27 cellular contexts compared by ENCODE assay signal in genomic region chr10:121337356-121337936, GRCh38.
A peak's percentile ranks its signal among the peaks of the same experiment; 100 is the strongest.
DNase-seq lines count a peak whose midpoint lies in the region; ATAC-seq and TF ChIP-seq lines count a peak whose summit lies in the region.
"Had no signal": no experiment of that assay in that cellular context is flagged by ENCODE, and none has a peak within 500 bp of the region (broad histone marks: within the 10 kb centered on the region; RNA-seq: fewer than 3 reads in every experiment).

No MANE protein-coding gene starts in this region.

- H3K36me3 ChIP-seq in endocrine pancreas (ENCODE audit: control insufficient read depth, insufficient read depth, low read length) (no peaks in the 10 kb centered on the region), neural progenitor cell (no peaks in the 10 kb centered on the region), MM.1S (replicated peaks; ENCODE audit: insufficient read depth, low read length) (no peaks in the 10 kb centered on the region)
- H3K36me3 ChIP-seq: SJSA1, transverse colon had no signal

- ATAC-seq in HG03460 (IDR thresholded peaks at IDR 0.05; ENCODE audit: unreplicated experiment) = no peak
- ATAC-seq: natural killer cell; Panc1; stimulated activated naive CD8-positive, alpha-beta T cell treated with anti-CD3 and anti-CD28 coated beads, Interleukin-15, amount 100 ng/mL, for 72 hours had no signal

- intact Hi-C loops in activated T-helper 1 cell treated with anti-CD3 and anti-CD28 coated beads, Interleukin-12 subunit alpha, Interleukin-12 subunit beta, Interleukin-2, Interleukin-4 antibody, amounts not matched to agents 30 ng/mL and 10 ng/mL and 1 ng/mL, durations not matched to agents 14 hours and 24 hours and 36 hours (cut with micrococcal nuclease) = no loop called here

- H3K27me3 ChIP-seq in endocrine pancreas (ENCODE audit: control insufficient read depth, insufficient read depth, low read length) = no peaks in the 10 kb centered on the region
- peaks cover 20% of the 10 kb centered on the region for H3K27me3 ChIP-seq in neural progenitor cell
- H3K27me3 ChIP-seq in MM.1S (replicated peaks; ENCODE audit: insufficient read depth, low read length) = no peaks in the 10 kb centered on the region
- H3K27me3 ChIP-seq: SJSA1, transverse colon had no signal

- no peak overlapping the region for H3K9ac ChIP-seq in endocrine pancreas (ENCODE audit: control insufficient read depth, insufficient read depth, low read length)
- no peak overlapping the region for H3K9ac ChIP-seq in neural progenitor cell
- H3K9ac ChIP-seq in MM.1S (ENCODE audit: low read length) = no peak overlapping the region
- H3K9ac ChIP-seq: GM23248 had no signal

- H3K27ac ChIP-seq in neural progenitor cell = no peak overlapping the region
- no peak overlapping the region for H3K27ac ChIP-seq in MM.1S (ENCODE audit: low read length)
- H3K27ac ChIP-seq: GM23248, SJSA1, skin epidermis, transverse colon had no signal

- H3K79me2 ChIP-seq in neural progenitor cell (ENCODE audit: low read depth) = no peaks in the 10 kb centered on the region
- no peaks in the 10 kb centered on the region for H3K79me2 ChIP-seq in MM.1S (ENCODE audit: low read length)

- H3K9me3 Mint-ChIP-seq in neural progenitor cell = peaks cover 2% of the 10 kb centered on the region
- H3K9me3 Mint-ChIP-seq in activated T-helper 1 cell treated with anti-CD3 and anti-CD28 coated beads, Interleukin-12 subunit alpha, Interleukin-12 subunit beta, Interleukin-2, Interleukin-4 antibody, amounts not matched to agents 30 ng/mL and 10 ng/mL and 1 ng/mL, durations not matched to agents 14 hours and 24 hours and 36 hours = no peaks in the 10 kb centered on the region
- H3K9me3 Mint-ChIP-seq: activated CD4-positive, alpha-beta memory T cell treated with anti-CD3 and anti-CD28 coated beads for 36 hours; activated naive CD4-positive, alpha-beta T cell treated with anti-CD3 and anti-CD28 coated beads for 36 hours; central memory CD8-positive, alpha-beta T cell had no signal

- peaks cover 76% of the 10 kb centered on the region for H3K4me1 Mint-ChIP-seq in neural progenitor cell
- no peaks in the 10 kb centered on the region for H3K4me1 Mint-ChIP-seq in activated T-helper 1 cell treated with anti-CD3 and anti-CD28 coated beads, Interleukin-12 subunit alpha, Interleukin-12 subunit beta, Interleukin-2, Interleukin-4 antibody, amounts not matched to agents 30 ng/mL and 10 ng/mL and 1 ng/mL, durations not matched to agents 14 hours and 24 hours and 36 hours (ENCODE audit: low read depth)
- H3K4me1 Mint-ChIP-seq: CD4-positive, CD25-positive, alpha-beta regulatory T cell; central memory CD8-positive, alpha-beta T cell; natural killer cell; stimulated activated naive CD8-positive, alpha-beta T cell treated with anti-CD3 and anti-CD28 coated beads, Interleukin-15, amount 100 ng/mL, for 72 hours had no signal

- H3K9me2 ChIP-seq in MM.1S (replicated peaks; ENCODE audit: insufficient read depth, low read length) = no peaks in the 10 kb centered on the region

- H3K36me3 Mint-ChIP-seq in neural progenitor cell = no peaks in the 10 kb centered on the region
- no peaks in the 10 kb centered on the region for H3K36me3 Mint-ChIP-seq in activated T-helper 1 cell treated with anti-CD3 and anti-CD28 coated beads, Interleukin-12 subunit alpha, Interleukin-12 subunit beta, Interleukin-2, Interleukin-4 antibody, amounts not matched to agents 30 ng/mL and 10 ng/mL and 1 ng/mL, durations not matched to agents 14 hours and 24 hours and 36 hours (ENCODE audit: low read depth)
- H3K36me3 Mint-ChIP-seq: activated CD4-positive, alpha-beta memory T cell treated with anti-CD3 and anti-CD28 coated beads for 36 hours; natural killer cell had no signal

- TF ChIP-seq CTCF in neural progenitor cell (IDR thresholded peaks at IDR 0.05) = no peak
- no peak for TF ChIP-seq CTCF in MM.1S (IDR thresholded peaks at IDR 0.05; ENCODE audit: low read length)

- H3K9me3 ChIP-seq in endocrine pancreas (ENCODE audit: control insufficient read depth, low read length) (no peaks in the 10 kb centered on the region), neural progenitor cell (ENCODE audit: low read depth) (no peaks in the 10 kb centered on the region), MM.1S (replicated peaks; ENCODE audit: insufficient read depth, low read length) (no peaks in the 10 kb centered on the region)
- H3K9me3 ChIP-seq: transverse colon had no signal

- no peak overlapping the region for H3K27ac Mint-ChIP-seq in neural progenitor cell
- H3K27ac Mint-ChIP-seq in activated T-helper 1 cell treated with anti-CD3 and anti-CD28 coated beads, Interleukin-12 subunit alpha, Interleukin-12 subunit beta, Interleukin-2, Interleukin-4 antibody, amounts not matched to agents 30 ng/mL and 10 ng/mL and 1 ng/mL, durations not matched to agents 14 hours and 24 hours and 36 hours = no peak overlapping the region
- H3K27ac Mint-ChIP-seq: activated CD4-positive, alpha-beta memory T cell treated with anti-CD3 and anti-CD28 coated beads for 36 hours; activated naive CD4-positive, alpha-beta T cell treated with anti-CD3 and anti-CD28 coated beads for 36 hours; activated T-cell treated with anti-CD3 and anti-CD28 coated beads, Interleukin-2, amount 50 U/mL, for 24 hours; CD4-positive, CD25-positive, alpha-beta regulatory T cell; natural killer cell had no signal

- DNase-seq in DMS153 treated with DMSO at 0.1 percent for 48 hours (lab: John Stamatoyannopoulos, UW; ENCODE audit: unreplicated experiment) (peak; percentile 71), NCI-H146 treated with DMSO at 0.1 percent for 48 hours (lab: John Stamatoyannopoulos, UW; ENCODE audit: unreplicated experiment) (peak; percentile 89), neural progenitor cell (ENCODE audit: low spot score) (peak; percentile 6), hippocampal formation (lab: John Stamatoyannopoulos, UW) (no peak), MM.1S (no peak)
- DNase-seq in activated T-helper 1 cell treated with anti-CD3 and anti-CD28 coated beads, Interleukin-12 subunit alpha, Interleukin-12 subunit beta, Interleukin-2, Interleukin-4 antibody, amounts not matched to agents 30 ng/mL and 10 ng/mL and 1 ng/mL, durations not matched to agents 14 hours and 24 hours and 36 hours (ENCODE audit: low spot score) = no peak
- DNase-seq: activated CD4-positive, alpha-beta memory T cell treated with anti-CD3 and anti-CD28 coated beads for 36 hours; activated naive CD4-positive, alpha-beta T cell treated with anti-CD3 and anti-CD28 coated beads for 36 hours; activated T-cell treated with anti-CD3 and anti-CD28 coated beads, Interleukin-2, amount 50 U/mL, for 24 hours; CD4-positive, CD25-positive, alpha-beta regulatory T cell; dorsolateral prefrontal cortex; foreskin melanocyte; GM23248; KBM-7; MV-4-11; natural killer cell; NCI-H2107; NCI-H82; stimulated activated CD4-positive, alpha-beta T cell treated with anti-CD3 and anti-CD28 coated beads, Interleukin-2, amount 100 ng/mL, for 48 hours; stimulated activated naive CD8-positive, alpha-beta T cell treated with anti-CD3 and anti-CD28 coated beads, Interleukin-15, amount 100 ng/mL, for 72 hours; transverse colon had no signal

- H3K4me1 ChIP-seq in endocrine pancreas (ENCODE audit: control insufficient read depth, insufficient read depth, low read length) = no peaks in the 10 kb centered on the region
- peaks cover 56% of the 10 kb centered on the region for H3K4me1 ChIP-seq in neural progenitor cell
- no peaks in the 10 kb centered on the region for H3K4me1 ChIP-seq in MM.1S (ENCODE audit: low read length)
- H3K4me1 ChIP-seq: SJSA1 had no signal

- H3K4me2 ChIP-seq in neural progenitor cell = no peak overlapping the region
- H3K4me2 ChIP-seq in MM.1S (ENCODE audit: low read depth, low read length) = no peak overlapping the region

- H4K20me1 ChIP-seq in neural progenitor cell (ENCODE audit: low read depth) (peaks cover 18% of the 10 kb centered on the region), MM.1S (ENCODE audit: insufficient read depth, low read length) (no peaks in the 10 kb centered on the region)

- peak overlapping the region; percentile 44 for H3K4me3 ChIP-seq in endocrine pancreas (ENCODE audit: control insufficient read depth, insufficient read depth, low read length)
- H3K4me3 ChIP-seq in neural progenitor cell = no peak overlapping the region
- no peak overlapping the region for H3K4me3 ChIP-seq in MM.1S (ENCODE audit: low read length)
- H3K4me3 ChIP-seq: GM23248, SJSA1, skin epidermis, transverse colon had no signal

- H3F3A ChIP-seq in neural progenitor cell (ENCODE audit: low read depth) = peaks cover 41% of the 10 kb centered on the region
- H3F3A ChIP-seq in MM.1S (ENCODE audit: insufficient read depth, low read length) = no peaks in the 10 kb centered on the region

- peaks cover 8% of the 10 kb centered on the region for H3K27me3 Mint-ChIP-seq in neural progenitor cell (ENCODE audit: insufficient read depth, low read depth)
- H3K27me3 Mint-ChIP-seq in activated T-helper 1 cell treated with anti-CD3 and anti-CD28 coated beads, Interleukin-12 subunit alpha, Interleukin-12 subunit beta, Interleukin-2, Interleukin-4 antibody, amounts not matched to agents 30 ng/mL and 10 ng/mL and 1 ng/mL, durations not matched to agents 14 hours and 24 hours and 36 hours (ENCODE audit: insufficient read depth) = peaks cover 2% of the 10 kb centered on the region
- H3K27me3 Mint-ChIP-seq: activated CD4-positive, alpha-beta memory T cell treated with anti-CD3 and anti-CD28 coated beads for 36 hours; activated T-cell treated with anti-CD3 and anti-CD28 coated beads, Interleukin-2, amount 50 U/mL, for 24 hours; CD4-positive, CD25-positive, alpha-beta regulatory T cell had no signal

- H2AFZ ChIP-seq in neural progenitor cell (replicated peaks) (no peak overlapping the region), MM.1S (ENCODE audit: low read length) (no peak overlapping the region)
- H2AFZ ChIP-seq: GM23248 had no signal

- no peak overlapping the region for H3K4me3 Mint-ChIP-seq in neural progenitor cell
- no peak overlapping the region for H3K4me3 Mint-ChIP-seq in activated T-helper 1 cell treated with anti-CD3 and anti-CD28 coated beads, Interleukin-12 subunit alpha, Interleukin-12 subunit beta, Interleukin-2, Interleukin-4 antibody, amounts not matched to agents 30 ng/mL and 10 ng/mL and 1 ng/mL, durations not matched to agents 14 hours and 24 hours and 36 hours
- H3K4me3 Mint-ChIP-seq: activated CD4-positive, alpha-beta memory T cell treated with anti-CD3 and anti-CD28 coated beads for 36 hours; activated naive CD4-positive, alpha-beta T cell treated with anti-CD3 and anti-CD28 coated beads for 36 hours; activated T-cell treated with anti-CD3 and anti-CD28 coated beads, Interleukin-2, amount 50 U/mL, for 24 hours; CD4-positive, CD25-positive, alpha-beta regulatory T cell; central memory CD8-positive, alpha-beta T cell; natural killer cell; stimulated activated naive CD8-positive, alpha-beta T cell treated with anti-CD3 and anti-CD28 coated beads, Interleukin-15, amount 100 ng/mL, for 72 hours had no signal

Comparison
In these comparisons a context has a peak if more than half of its experiments do, and no peak if none do; other contexts are left out.
1. DNase-seq: peak in DMS153 treated with DMSO at 0.1 percent for 48 hours (single experiment), NCI-H146 treated with DMSO at 0.1 percent for 48 hours (single experiment) and neural progenitor cell (single experiment); none in hippocampal formation (0 of 2), activated T-helper 1 cell treated with anti-CD3 and anti-CD28 coated beads, Interleukin-12 subunit alpha, Interleukin-12 subunit beta, Interleukin-2, Interleukin-4 antibody, amounts not matched to agents 30 ng/mL and 10 ng/mL and 1 ng/mL, durations not matched to agents 14 hours and 24 hours and 36 hours (single experiment) and MM.1S (single experiment).